ENCODE assay signal across 21 cellular contexts in the genomic region with DNA sequence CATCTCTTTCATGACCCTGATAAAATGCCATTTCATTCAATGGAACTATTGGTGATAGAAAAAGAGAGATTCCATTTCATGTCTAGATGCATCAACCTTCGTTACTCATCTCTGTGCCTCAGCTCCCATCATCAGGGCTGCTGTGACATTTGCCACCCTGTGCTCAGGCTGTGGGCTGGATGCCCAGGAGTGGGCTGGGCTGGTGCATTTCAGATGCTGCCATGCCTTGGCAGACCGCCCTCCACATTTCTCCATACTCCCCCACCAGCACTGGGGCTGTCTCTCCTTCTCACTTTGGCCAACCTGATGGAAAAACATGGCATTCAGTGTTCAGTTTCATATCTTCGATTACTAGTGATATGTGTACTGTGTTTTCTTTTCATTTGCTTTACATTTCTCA. TPM values are rescaled to one million over a fixed set of nuclear protein-coding genes. Genes with fewer than 3 reads are reported as not detected.
DNase-seq lines count a peak whose midpoint lies in the region; ATAC-seq and TF ChIP-seq lines count a peak whose summit lies in the region.
"Had no signal": no experiment of that assay in that cellular context is flagged by ENCODE, and none has a peak within 500 bp of the region (broad histone marks: within the 10 kb centered on the region; RNA-seq: fewer than 3 reads in every experiment).

No MANE protein-coding gene starts in this region.

- no peak for TF ChIP-seq CTCF in C4-2B (conservative IDR thresholded peaks at IDR 0.05)
- no peak for TF ChIP-seq CTCF in endothelial cell (IDR thresholded peaks at IDR 0.05; ENCODE audit: unreplicated experiment)

- H3K9me3 Mint-ChIP-seq in endothelial cell (ENCODE audit: unreplicated experiment): no peaks in the 10 kb centered on the region
- H3K9me3 Mint-ChIP-seq: activated CD4-positive, alpha-beta memory T cell treated with anti-CD3 and anti-CD28 coated beads, Interleukin-2, amount 10 ng/mL, durations not matched to agents 7 days and 5 days; activated naive CD8-positive, alpha-beta T cell treated with anti-CD3 and anti-CD28 coated beads, Interleukin-2, amount 10 ng/mL, durations not matched to agents 7 days and 5 days; activated T-cell treated with anti-CD3 and anti-CD28 coated beads, Interleukin-2, amount 50 U/mL, for 72 hours; WTC11 had no signal

- H3K4me1 Mint-ChIP-seq in endothelial cell (ENCODE audit: unreplicated experiment): no peaks in the 10 kb centered on the region
- H3K4me1 Mint-ChIP-seq: activated CD4-positive, alpha-beta memory T cell treated with anti-CD3 and anti-CD28 coated beads, Interleukin-2, amount 10 ng/mL, durations not matched to agents 7 days and 5 days; WTC11 had no signal

- ATAC-seq in HG03039 (IDR thresholded peaks at IDR 0.05; ENCODE audit: unreplicated experiment): no peak
- ATAC-seq: activated T-cell treated with anti-CD3 and anti-CD28 coated beads, Interleukin-2, amount 50 U/mL, for 72 hours; psoas muscle; stimulated activated naive CD8-positive, alpha-beta T cell treated with anti-CD3 and anti-CD28 coated beads, Interleukin-15, Interleukin-2, amounts not matched to agents 100 U/mL and 50 U/mL, for 24 hours; WTC11 had no signal

- no peak overlapping the region for H3K27ac Mint-ChIP-seq in endothelial cell (ENCODE audit: unreplicated experiment)
- H3K27ac Mint-ChIP-seq: activated CD4-positive, alpha-beta memory T cell treated with anti-CD3 and anti-CD28 coated beads, Interleukin-2, amount 10 ng/mL, durations not matched to agents 7 days and 5 days; activated naive CD8-positive, alpha-beta T cell treated with anti-CD3 and anti-CD28 coated beads, Interleukin-2, amount 10 ng/mL, durations not matched to agents 7 days and 5 days; activated T-cell treated with anti-CD3 and anti-CD28 coated beads, Interleukin-2, amount 50 U/mL, for 72 hours; WTC11 had no signal

- peaks cover 2% of the 10 kb centered on the region for H3K27me3 Mint-ChIP-seq in endothelial cell (ENCODE audit: unreplicated experiment)
- H3K27me3 Mint-ChIP-seq: activated CD4-positive, alpha-beta memory T cell treated with anti-CD3 and anti-CD28 coated beads, Interleukin-2, amount 10 ng/mL, durations not matched to agents 7 days and 5 days; activated naive CD8-positive, alpha-beta T cell treated with anti-CD3 and anti-CD28 coated beads, Interleukin-2, amount 10 ng/mL, durations not matched to agents 7 days and 5 days had no signal

- H3K36me3 Mint-ChIP-seq in endothelial cell (ENCODE audit: low read depth, unreplicated experiment): peaks cover 57% of the 10 kb centered on the region
- H3K36me3 Mint-ChIP-seq: activated naive CD8-positive, alpha-beta T cell treated with anti-CD3 and anti-CD28 coated beads, Interleukin-2, amount 10 ng/mL, durations not matched to agents 7 days and 5 days had no signal

- peak overlapping the region; percentile 97 for H3K27ac ChIP-seq in C4-2B
- H3K27ac ChIP-seq: cardiac muscle cell, psoas muscle had no signal

- intact Hi-C loops in posterior vena cava (cut with DNase I): no loop called here

- no peak for DNase-seq in endothelial cell (ENCODE audit: low spot score)
- peak; percentile 39 to 66 for DNase-seq in hippocampal formation (lab: John Stamatoyannopoulos, UW)
- peak; percentile 66 for DNase-seq in posterior vena cava (ENCODE audit: low spot score)
- no peak for DNase-seq in activated CD8-positive, alpha-beta memory T cell treated with anti-CD3 and anti-CD28 coated beads for 24 hours
- no peak for DNase-seq in NCI-H146 (lab: John Stamatoyannopoulos, UW)
- DNase-seq in AG20443 (ENCODE audit: low spot score): no peak
- DNase-seq: activated CD4-positive, alpha-beta memory T cell treated with anti-CD3 and anti-CD28 coated beads, Interleukin-2, amount 10 ng/mL, durations not matched to agents 7 days and 5 days; activated naive CD8-positive, alpha-beta T cell treated with anti-CD3 and anti-CD28 coated beads, Interleukin-2, amount 10 ng/mL, durations not matched to agents 7 days and 5 days; activated T-cell treated with anti-CD3 and anti-CD28 coated beads, Interleukin-2, amount 50 U/mL, for 72 hours; effector memory CD4-positive, alpha-beta T cell; NCI-H510A; psoas muscle; SHP77 treated with DMSO at 0.1 percent for 48 hours; stimulated activated naive CD8-positive, alpha-beta T cell treated with anti-CD3 and anti-CD28 coated beads, Interleukin-15, Interleukin-2, amounts not matched to agents 100 U/mL and 50 U/mL, for 24 hours; T-helper 1 cell had no signal

- peak overlapping the region; percentile 43 for H3K4me3 Mint-ChIP-seq in endothelial cell (ENCODE audit: unreplicated experiment)
- H3K4me3 Mint-ChIP-seq: activated CD4-positive, alpha-beta memory T cell treated with anti-CD3 and anti-CD28 coated beads, Interleukin-2, amount 10 ng/mL, durations not matched to agents 7 days and 5 days; activated naive CD8-positive, alpha-beta T cell treated with anti-CD3 and anti-CD28 coated beads, Interleukin-2, amount 10 ng/mL, durations not matched to agents 7 days and 5 days; activated T-cell treated with anti-CD3 and anti-CD28 coated beads, Interleukin-2, amount 50 U/mL, for 72 hours; WTC11 had no signal

RNA-seq across cellular contexts. Expression of a gene that starts 59.1 kb away (rescaled TPM):
- 1.6 TPM for total RNA-seq in endothelial cell (ENCODE audit: unreplicated experiment)
- total RNA-seq in posterior vena cava: 1 to 10 TPM; 7.5 to 9.3 TPM
- total RNA-seq: activated CD4-positive, alpha-beta memory T cell treated with anti-CD3 and anti-CD28 coated beads, Interleukin-2, amount 10 ng/mL, durations not matched to agents 7 days and 5 days; activated naive CD8-positive, alpha-beta T cell treated with anti-CD3 and anti-CD28 coated beads, Interleukin-2, amount 10 ng/mL, durations not matched to agents 7 days and 5 days; activated T-cell treated with anti-CD3 and anti-CD28 coated beads, Interleukin-2, amount 50 U/mL, for 72 hours; fibroblast of villous mesenchyme; LHCN-M2; WTC11 had no signal

Comparison
In these comparisons a context has a peak if more than half of its experiments do, and no peak if none do; other contexts are left out.
1. DNase-seq: peak in hippocampal formation (2 of 2) and posterior vena cava (single experiment); none in endothelial cell (single experiment), activated CD8-positive, alpha-beta memory T cell treated with anti-CD3 and anti-CD28 coated beads for 24 hours (single experiment), NCI-H146 (single experiment) and AG20443 (single experiment).